15 cellular contexts compared by ENCODE assay signal in the genomic region with DNA sequence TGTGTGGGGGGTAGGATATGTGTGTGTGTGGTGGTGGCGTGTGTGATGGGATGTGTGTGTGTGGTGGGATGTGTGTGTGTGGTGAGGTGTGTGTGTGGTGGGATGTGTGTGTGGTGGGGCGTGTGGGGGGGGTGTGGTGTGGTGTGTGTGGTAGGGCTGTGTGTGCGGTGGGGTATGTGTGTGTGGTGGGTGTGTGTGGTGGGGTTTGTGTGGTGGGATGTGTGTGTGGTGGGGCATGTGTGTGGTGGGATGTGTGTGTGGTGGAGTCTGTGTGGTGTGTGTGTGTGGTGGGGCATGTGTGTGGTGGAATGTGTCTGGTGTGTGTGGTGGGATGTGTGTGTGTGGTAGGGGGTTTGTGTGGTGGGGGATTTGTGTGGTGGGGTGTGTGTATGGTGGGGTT. TPM values are rescaled to one million over a fixed set of nuclear protein-coding genes. Genes with fewer than 3 reads are reported as not detected.
A peak's percentile ranks its signal among the peaks of the same experiment; 100 is the strongest.
DNase-seq lines count a peak whose midpoint lies in the region; ATAC-seq, FAIRE-seq and TF ChIP-seq lines count a peak whose summit lies in the region.
"Had no signal": no experiment of that assay in that cellular context is flagged by ENCODE, and none has a peak within 500 bp of the region (broad histone marks: within the 10 kb centered on the region; RNA-seq: fewer than 3 reads in every experiment).

No MANE protein-coding gene starts in this region.

- H3K4me1 Mint-ChIP-seq in nephron, result peaks cover 56% of the 10 kb centered on the region

- intact Hi-C loops in heart left ventricle (cut with DNase I) (loop anchor here in 4 of 10 donors (5.0 to 10.0 kb wide), 4 partner anchors 46 to 116 kb away; partner anchors contain the start of gene ARHGAP35 (in 2 of the 4)), heart right ventricle (cut with DNase I) (loop anchor here in 4 of 10 donors (5.0 kb wide), 2 partner anchors 41 to 116 kb away; partner anchors contain the start of gene ARHGAP35 (in 3 of the 4)), K562 (cut with micrococcal nuclease) (no loop called here), spleen (cut with DNase I; ENCODE audit: low total_unique reads) (no loop called here)

- H3K4me3 Mint-ChIP-seq in nephron, result no peak overlapping the region

- TF ChIP-seq RAD21 in K562 (CRISPR knock-in tag; conservative IDR thresholded peaks at IDR 0.05 in 1 of 2, IDR thresholded peaks at IDR 0.05 in 1 of 2), result no peak

- H3K9ac ChIP-seq in K562 (ENCODE audit: insufficient read depth in 1 of 2, low read depth in 2 of 2, low read length in 2 of 2), result peak overlapping the region in 1 of 2 experiments; percentile 12; a peak in 1 of 4 replicates

- TF ChIP-seq POLR2A in heart left ventricle (IDR thresholded peaks at IDR 0.05), result no peak
- no peak for TF ChIP-seq POLR2A in K562 (conservative IDR thresholded peaks at IDR 0.05)
- TF ChIP-seq POLR2A in upper lobe of left lung (IDR thresholded peaks at IDR 0.05), result no peak
- no peak for TF ChIP-seq POLR2A in spleen (IDR thresholded peaks at IDR 0.05)

- H3K36me3 ChIP-seq in heart left ventricle, result no peaks in the 10 kb centered on the region
- no peaks in the 10 kb centered on the region for H3K36me3 ChIP-seq in heart right ventricle
- H3K36me3 ChIP-seq in K562 (ENCODE audit: control insufficient read depth, insufficient read depth, low read length), result no peaks in the 10 kb centered on the region; the same call in 2 of the 3 replicates
- H3K36me3 ChIP-seq in upper lobe of left lung, result no peaks in the 10 kb centered on the region
- H3K36me3 ChIP-seq in spleen, result peaks cover 0 to 14% (median 0%) of the 10 kb centered on the region in 6 donors
- H3K36me3 ChIP-seq: adrenal gland had no signal

- no peaks in the 10 kb centered on the region for H3K9me3 Mint-ChIP-seq in nephron

- no peak overlapping the region for H2AFZ ChIP-seq in K562 (ENCODE audit: low read depth, low read length)

- peaks cover 3% of the 10 kb centered on the region for H3K36me3 Mint-ChIP-seq in nephron (ENCODE audit: low read depth)

- H3K27ac ChIP-seq in heart left ventricle, result peak overlapping the region in 9 of 12 donors; percentile 85 to 95 (median 90)
- peak overlapping the region in 5 of 10 donors; percentile 83 to 96 (median 91) for H3K27ac ChIP-seq in heart right ventricle
- no peak overlapping the region for H3K27ac ChIP-seq in K562 (ENCODE audit: extremely low read depth, low read depth, low read length)
- peak overlapping the region in 3 of 4 donors; percentile 72 to 77 (median 74) for H3K27ac ChIP-seq in upper lobe of left lung
- peak overlapping the region in 3 of 8 donors; percentile 69 to 77 (median 75) for H3K27ac ChIP-seq in spleen

- H3K27ac Mint-ChIP-seq in nephron, result peak overlapping the region; percentile 88 to 93 (median 90)

- peaks cover 3% of the 10 kb centered on the region for H3K9me1 ChIP-seq in K562 (ENCODE audit: control insufficient read depth, insufficient read depth, low read length)

- TF ChIP-seq CTCF in heart left ventricle (IDR thresholded peaks at IDR 0.05), result no peak
- TF ChIP-seq CTCF in heart right ventricle (IDR thresholded peaks at IDR 0.05), result no peak
- TF ChIP-seq CTCF in K562 (IDR thresholded peaks at IDR 0.05 in 2 of 3, conservative IDR thresholded peaks at IDR 0.05 in 1 of 3; ENCODE audit: insufficient read depth in 2 of 3, low read depth in 1 of 3, low read length in 3 of 3), result no peak
- TF ChIP-seq CTCF in nephron (IDR thresholded peaks at IDR 0.05; ENCODE audit: unreplicated experiment in 3 of 3), result no peak
- no peak for TF ChIP-seq CTCF in upper lobe of left lung (IDR thresholded peaks at IDR 0.05)
- no peak for TF ChIP-seq CTCF in spleen (IDR thresholded peaks at IDR 0.05 in 8 of 11, conservative IDR thresholded peaks at IDR 0.05 in 3 of 11)

- H3K4me3 ChIP-seq in heart left ventricle, result no peak overlapping the region
- no peak overlapping the region for H3K4me3 ChIP-seq in heart right ventricle
- no peak overlapping the region for H3K4me3 ChIP-seq in K562
- H3K4me3 ChIP-seq in upper lobe of left lung, result no peak overlapping the region
- no peak overlapping the region for H3K4me3 ChIP-seq in spleen
- H3K4me3 ChIP-seq: adrenal gland, GM12878, skin epidermis had no signal

- DNase-seq in heart left ventricle (peak in 1 of 5 donors; percentile 23), heart right ventricle (no peak), K562 (ENCODE audit: extremely low read depth in 1 of 4, low spot score in 3 of 4) (no peak), upper lobe of left lung (no peak), putamen (ENCODE audit: low spot score) (no peak), spleen (no peak)
- DNase-seq: KG1, NCI-H1694, NCI-H748 treated with DMSO at 0.1 percent for 48 hours had no signal

- H3K27me3 Mint-ChIP-seq in nephron (ENCODE audit: low read depth), result no peaks in the 10 kb centered on the region

- CTCF ChIA-PET in K562 (lab: Yijun Ruan, JAX; ENCODE audit: low intra/inter-chr PET ratio), result no interaction called here

- H3K4me1 ChIP-seq in heart left ventricle (peaks cover 22 to 90% (median 74%) of the 10 kb centered on the region in 12 donors), heart right ventricle (peaks cover 27 to 89% (median 76%) of the 10 kb centered on the region in 9 donors), K562 (replicated peaks in 1 of 2; ENCODE audit: control insufficient read depth in 2 of 2, insufficient read depth in 2 of 2, low read length in 2 of 2) (peaks cover 18 to 23% of the 10 kb centered on the region in 2 experiments), upper lobe of left lung (peaks cover 48 to 75% (median 59%) of the 10 kb centered on the region in 4 donors), spleen (peaks cover 38 to 88% (median 64%) of the 10 kb centered on the region in 6 donors)

- TF ChIP-seq EP300 in K562 (IDR thresholded peaks at IDR 0.05; ENCODE audit: low read length), result no peak
- TF ChIP-seq EP300 in upper lobe of left lung (IDR thresholded peaks at IDR 0.05), result no peak

- H3K4me2 ChIP-seq in K562 (ENCODE audit: insufficient read depth, low read length), result no peak overlapping the region

- peaks cover 9% of the 10 kb centered on the region for H4K20me1 ChIP-seq in K562 (replicated peaks; ENCODE audit: control insufficient read depth, insufficient read depth, low read length)

- no peaks in the 10 kb centered on the region for H3K9me3 ChIP-seq in heart left ventricle
- H3K9me3 ChIP-seq in heart right ventricle, result no peaks in the 10 kb centered on the region
- H3K9me3 ChIP-seq in K562 (replicated peaks; ENCODE audit: control insufficient read depth, insufficient read depth, low read depth, low read length), result no peaks in the 10 kb centered on the region
- no peaks in the 10 kb centered on the region for H3K9me3 ChIP-seq in upper lobe of left lung
- no peaks in the 10 kb centered on the region for H3K9me3 ChIP-seq in spleen
- H3K9me3 ChIP-seq: adrenal gland had no signal

- in situ Hi-C loops in K562 (cut with MboI), result no loop called here

- BruUV-seq in K562 (replicated peaks; lab: Mats Ljungman, UMichigan), result no TSS peak

- H3K79me2 ChIP-seq in K562 (ENCODE audit: control insufficient read depth, insufficient read depth, low read length), result no peaks in the 10 kb centered on the region

- no peak for FAIRE-seq in K562 (lab: Jason Lieb, UNC)
- FAIRE-seq: GM12878, islet of Langerhans had no signal

- ATAC-seq in heart left ventricle (no peak), heart right ventricle (no peak), K562 (no peak), upper lobe of left lung (ENCODE audit: low FRiP score in 2 of 2) (peak in 1 of 2 donors; percentile 21), GM19397 (IDR thresholded peaks at IDR 0.05; ENCODE audit: unreplicated experiment) (no peak)
- ATAC-seq: GM12878 had no signal

- no peaks in the 10 kb centered on the region for H3K27me3 ChIP-seq in heart left ventricle
- H3K27me3 ChIP-seq in heart right ventricle, result no peaks in the 10 kb centered on the region
- no peaks in the 10 kb centered on the region for H3K27me3 ChIP-seq in K562 (ENCODE audit: control insufficient read depth in 2 of 2, insufficient read depth in 2 of 2, low read length in 2 of 2)
- no peaks in the 10 kb centered on the region for H3K27me3 ChIP-seq in upper lobe of left lung
- H3K27me3 ChIP-seq in spleen (replicated peaks in 1 of 7), result no peaks in the 10 kb centered on the region
- H3K27me3 ChIP-seq: adrenal gland had no signal

- POLR2A ChIA-PET in K562 (lab: Yijun Ruan, JAX), result no interaction called here

- 82 to 91% (median 85%) methylated on average over 3 of the region's 3 CpGs for WGBS in heart left ventricle, 4 donors
- WGBS in heart right ventricle, 2 donors, result 91 to 95% methylated on average over 3 of the region's 3 CpGs
- WGBS in K562 (ENCODE audit: insufficient coverage, low coverage, missing lambda C conversion rate), result 100% methylated on average over 1 of the region's 3 CpGs
- 95 to 96% methylated on average over 3 of the region's 3 CpGs for WGBS in upper lobe of left lung, 2 donors
- WGBS in spleen, 5 donors, result 67 to 91% (median 82%) methylated on average over 2 to 3 of the region's 3 CpGs

TF ChIP-seq in K562, 482 proteins besides CTCF, POLR2A, EP300 and RAD21 (continues in another document):
- no peak for TF ChIP-seq CBFA2T2 (conservative IDR thresholded peaks at IDR 0.05)

RNA-seq across cellular contexts. Expression of gene NPAS1, which starts 41.2 kb away (rescaled TPM):
- 1 to 10 TPM in 2 of 9 donors, under 1 TPM in 6, not detected in 1; 0.16 to 1.3 (median 0.53) TPM for total RNA-seq in heart left ventricle
- polyA plus RNA-seq in heart left ventricle, result 1 to 10 TPM; 1.2 to 1.3 TPM
- 1 to 10 TPM in 1 of 10 donors, under 1 TPM in 7, not detected in 2; 0.17 to 1.3 (median 0.37) TPM for total RNA-seq in heart right ventricle
- polyA plus RNA-seq in heart right ventricle, result 1 to 10 TPM in 1 of 2 donors, under 1 TPM in 1; 0.64 to 1.1 TPM
- total RNA-seq in K562 (2011; cell fraction: chromatin; rRNA removed; ENCODE audit: low replicate concordance), result 1.2 and 8.1 TPM in 2 replicates
- 4.9 and 6.5 TPM in 2 replicates for total RNA-seq in K562 (2011; cell fraction: nucleolus; rRNA removed)
- total RNA-seq in K562 (2011; cell fraction: nucleoplasm; rRNA removed), result 2.3 and 3.4 TPM in 2 replicates
- 1.2 and 2.0 TPM in 2 replicates for total RNA-seq in K562 (2014; rRNA removed)
- 0.13 and 0.58 TPM in 2 replicates for total RNA-seq in K562 (2014; rRNA removed; fragmentation: Illumina TruSeq; extraction: Trizol)
- 2.5 and 2.9 TPM in 2 replicates for total RNA-seq in K562 (2015; rRNA removed; fragmentation: Illumina TruSeq; extraction: Trizol)
- 5.2 and 5.3 TPM in 2 replicates for total RNA-seq in K562 (2021)
- polyA plus RNA-seq in K562 (2011; rRNA removed), result 1.6 and 2.4 TPM in 2 replicates
- polyA plus RNA-seq in K562 (2011; cell fraction: cytosol; rRNA removed), result 3.2 and 9.4 TPM in 2 replicates
- 6.0 and 12.1 TPM in 2 replicates for polyA plus RNA-seq in K562 (2011; cell fraction: nucleus; rRNA removed)
- polyA plus RNA-seq in K562 (2012), result 6.3 and 16.7 TPM in 2 replicates
- polyA plus RNA-seq in K562 (2014; fragmentation: Illumina TruSeq; extraction: Trizol), result 1.2 and 3.2 TPM in 2 replicates
- not detected for polyA plus RNA-seq in K562 (2014; fragmentation: Nextera tagmentation; extraction: Ambion mirVana)
- 3.0 and 4.6 TPM in 2 replicates for polyA plus RNA-seq in K562 (2014; rRNA removed)
- polyA minus RNA-seq in K562 (2011; rRNA and poly(A)+ RNA removed), result 0.39 and 0.77 TPM in 2 replicates
- 2.5 and 3.5 TPM in 2 replicates for polyA minus RNA-seq in K562 (2011; cell fraction: cytosol; rRNA and poly(A)+ RNA removed)
- polyA minus RNA-seq in K562 (2011; cell fraction: nucleus; rRNA and poly(A)+ RNA removed), result 2.0 and 2.9 TPM in 2 replicates
- 10 to 100 TPM in 1 of 6 donors, 1 to 10 TPM in 3, under 1 TPM in 1, not detected in 1; 0.30 to 13.6 (median 1.1) TPM for total RNA-seq in upper lobe of left lung
- 1 to 10 TPM in 6 of 7 donors, under 1 TPM in 1; 0.85 to 5.3 (median 1.6) TPM for total RNA-seq in spleen
- polyA plus RNA-seq in spleen, result 1 to 10 TPM; 2.1 to 6.3 (median 3.9) TPM
